ENCODE assay signal across 8 cellular contexts in genomic region chr4:152045397-152045780, GRCh38.
DNase-seq lines count a peak whose midpoint lies in the region; ATAC-seq and TF ChIP-seq lines count a peak whose summit lies in the region.
"Had no signal": no experiment of that assay in that cellular context is flagged by ENCODE, and none has a peak within 500 bp of the region (broad histone marks: within the 10 kb centered on the region; RNA-seq: fewer than 3 reads in every experiment).

No MANE protein-coding gene starts in this region.

- peak overlapping the region; percentile 71 for H3K4me3 ChIP-seq in endodermal cell (ENCODE audit: low read length)
- H3K4me3 ChIP-seq in adrenal gland, result no peak overlapping the region
- H3K4me3 ChIP-seq: cardiac muscle cell had no signal

- H3K36me3 Mint-ChIP-seq in endodermal cell (ENCODE audit: low read depth), result no peaks in the 10 kb centered on the region
- H3K36me3 Mint-ChIP-seq in stimulated activated memory B cell treated with anti-CD40 and anti-IgM and Interleukin-4, amounts not matched to agents 10 μg/mL and 1 μg/mL and 100 μg/mL, for 72 hours, result no peaks in the 10 kb centered on the region
- no peaks in the 10 kb centered on the region for H3K36me3 Mint-ChIP-seq in effector memory CD8-positive, alpha-beta T cell (ENCODE audit: insufficient read depth)

- intact Hi-C loops in adrenal gland (cut with DNase I), result no loop called here

- peaks cover 3% of the 10 kb centered on the region for H3K4me1 Mint-ChIP-seq in endodermal cell
- H3K4me1 Mint-ChIP-seq in stimulated activated memory B cell treated with anti-CD40 and anti-IgM and Interleukin-4, amounts not matched to agents 10 μg/mL and 1 μg/mL and 100 μg/mL, for 72 hours, result peaks cover 7% of the 10 kb centered on the region
- H3K4me1 Mint-ChIP-seq in effector memory CD8-positive, alpha-beta T cell (ENCODE audit: low read depth in 2 of 2), result no peaks in the 10 kb centered on the region

- peak; percentile 63 for ATAC-seq in GM19438 (IDR thresholded peaks at IDR 0.05; ENCODE audit: low read depth, unreplicated experiment)
- ATAC-seq in HG02981 (IDR thresholded peaks at IDR 0.05; ENCODE audit: unreplicated experiment), result peak; percentile 59
- ATAC-seq in stimulated activated memory B cell treated with anti-CD40 and anti-IgM and Interleukin-4, amounts not matched to agents 10 μg/mL and 1 μg/mL and 100 μg/mL, for 72 hours, result peak; percentile 25
- ATAC-seq in effector memory CD8-positive, alpha-beta T cell (replicated peaks), result no peak

- H3K9me3 Mint-ChIP-seq in endodermal cell, result peaks cover 1% of the 10 kb centered on the region
- no peaks in the 10 kb centered on the region for H3K9me3 Mint-ChIP-seq in stimulated activated memory B cell treated with anti-CD40 and anti-IgM and Interleukin-4, amounts not matched to agents 10 μg/mL and 1 μg/mL and 100 μg/mL, for 72 hours
- H3K9me3 Mint-ChIP-seq in effector memory CD8-positive, alpha-beta T cell, result peaks cover 2 to 8% of the 10 kb centered on the region in 2 donors

- H3K27ac Mint-ChIP-seq in endodermal cell, result peak overlapping the region; percentile 48
- no peak overlapping the region for H3K27ac Mint-ChIP-seq in stimulated activated memory B cell treated with anti-CD40 and anti-IgM and Interleukin-4, amounts not matched to agents 10 μg/mL and 1 μg/mL and 100 μg/mL, for 72 hours
- H3K27ac Mint-ChIP-seq in effector memory CD8-positive, alpha-beta T cell, result no peak overlapping the region

- no peak overlapping the region for H3K9ac ChIP-seq in endodermal cell (ENCODE audit: extremely low read depth, low read length, poor library complexity, severe bottlenecking)

- WGBS in endodermal cell (ENCODE audit: insufficient coverage in 1 of 2, insufficient read length in 1 of 2), 2 experiments, result 41 to 45% methylated on average over 6 to 8 of the region's 8 CpGs
- 57 to 68% (median 60%) methylated on average over 8 of the region's 8 CpGs for WGBS in adrenal gland, 4 donors

- DNase-seq in endodermal cell (no peak), putamen (ENCODE audit: low spot score) (no peak), adrenal gland (no peak)
- no peak for DNase-seq in effector memory CD8-positive, alpha-beta T cell

- H3K36me3 ChIP-seq in endodermal cell (ENCODE audit: control insufficient read depth, insufficient read depth, low read length) (no peaks in the 10 kb centered on the region), adrenal gland (replicated peaks in 1 of 2) (no peaks in the 10 kb centered on the region)
- H3K36me3 ChIP-seq: cardiac muscle cell had no signal

- no peak overlapping the region for H3K27ac ChIP-seq in endodermal cell (ENCODE audit: low read depth, low read length)
- H3K27ac ChIP-seq in adrenal gland, result no peak overlapping the region

- no peak for TF ChIP-seq POLR2A in adrenal gland (IDR thresholded peaks at IDR 0.05)

- H3K9me3 ChIP-seq in endodermal cell (ENCODE audit: control insufficient read depth, low read length) (peaks cover 7% of the 10 kb centered on the region), adrenal gland (replicated peaks in 1 of 3) (no peaks in the 10 kb centered on the region)

- no peak for TF ChIP-seq CTCF in endodermal cell (conservative IDR thresholded peaks at IDR 0.05)
- TF ChIP-seq CTCF in adrenal gland (IDR thresholded peaks at IDR 0.05), result no peak

- H3K4me3 Mint-ChIP-seq in endodermal cell, result peak overlapping the region; percentile 61
- H3K4me3 Mint-ChIP-seq in stimulated activated memory B cell treated with anti-CD40 and anti-IgM and Interleukin-4, amounts not matched to agents 10 μg/mL and 1 μg/mL and 100 μg/mL, for 72 hours, result no peak overlapping the region
- H3K4me3 Mint-ChIP-seq in effector memory CD8-positive, alpha-beta T cell, result no peak overlapping the region

- peaks cover 35% of the 10 kb centered on the region for H3K27me3 ChIP-seq in endodermal cell (ENCODE audit: control insufficient read depth, insufficient read depth, low read length, poor library complexity, severe bottlenecking)
- no peaks in the 10 kb centered on the region for H3K27me3 ChIP-seq in adrenal gland
- H3K27me3 ChIP-seq: cardiac muscle cell had no signal

- no peaks in the 10 kb centered on the region for H3K4me1 ChIP-seq in endodermal cell (ENCODE audit: control insufficient read depth, insufficient read depth, low read length)
- no peaks in the 10 kb centered on the region for H3K4me1 ChIP-seq in adrenal gland (replicated peaks in 1 of 2)

- peaks cover 35% of the 10 kb centered on the region for H3K27me3 Mint-ChIP-seq in endodermal cell (ENCODE audit: insufficient read depth)
- H3K27me3 Mint-ChIP-seq in stimulated activated memory B cell treated with anti-CD40 and anti-IgM and Interleukin-4, amounts not matched to agents 10 μg/mL and 1 μg/mL and 100 μg/mL, for 72 hours, result peaks cover 29% of the 10 kb centered on the region
- H3K27me3 Mint-ChIP-seq in effector memory CD8-positive, alpha-beta T cell, result peaks cover 7 to 11% of the 10 kb centered on the region in 2 donors
